ENCODE assay signal across 8 cellular contexts in genomic region chr1:44675186-44675585, GRCh38. TPM values are rescaled to one million over a fixed set of nuclear protein-coding genes. Genes with fewer than 3 reads are reported as not detected.
DNase-seq lines count a peak whose midpoint lies in the region; ATAC-seq and TF ChIP-seq lines count a peak whose summit lies in the region.

No MANE protein-coding gene starts in this region.

- H3K27ac Mint-ChIP-seq in T-helper 1 cell treated with Interleukin-12 subunit alpha and Interleukin-12 subunit beta and Interleukin-4 antibody, amounts not matched to agents 30 μg/mL and 1 μg/mL, for 36 hours, result peak overlapping the region; percentile 91
- H3K27ac Mint-ChIP-seq in activated naive CD8-positive, alpha-beta T cell, result no peak overlapping the region

- no peaks in the 10 kb centered on the region for H3K27me3 Mint-ChIP-seq in T-helper 1 cell treated with Interleukin-12 subunit alpha and Interleukin-12 subunit beta and Interleukin-4 antibody, amounts not matched to agents 30 μg/mL and 1 μg/mL, for 36 hours (ENCODE audit: low read depth)
- H3K27me3 Mint-ChIP-seq in activated naive CD8-positive, alpha-beta T cell, result no peaks in the 10 kb centered on the region

- H3K9ac ChIP-seq in liver (ENCODE audit: low read depth in 1 of 2, low read length in 2 of 2) (peak overlapping the region in 1 of 2 donors; percentile 71), subcutaneous abdominal adipose tissue (ENCODE audit: low read length in 5 of 5) (peak overlapping the region in 3 of 5 donors; percentile 45 to 58 (median 48))

- H3K27me3 ChIP-seq in liver (ENCODE audit: control insufficient read depth in 4 of 4, insufficient read depth in 4 of 4, low read length in 3 of 4), result no peaks in the 10 kb centered on the region
- no peaks in the 10 kb centered on the region for H3K27me3 ChIP-seq in subcutaneous abdominal adipose tissue (ENCODE audit: control insufficient read depth in 5 of 5, insufficient read depth in 4 of 5, low read length in 5 of 5)

- no peak overlapping the region for H3K4me3 Mint-ChIP-seq in T-helper 1 cell treated with Interleukin-12 subunit alpha and Interleukin-12 subunit beta and Interleukin-4 antibody, amounts not matched to agents 30 μg/mL and 1 μg/mL, for 36 hours
- H3K4me3 Mint-ChIP-seq in activated naive CD8-positive, alpha-beta T cell, result peak overlapping the region; percentile 86

- peaks cover 9 to 69% (median 56%) of the 10 kb centered on the region in 4 donors for H3K4me1 ChIP-seq in liver (ENCODE audit: control insufficient read depth in 4 of 4, insufficient read depth in 4 of 4, low read length in 3 of 4)
- H3K4me1 ChIP-seq in subcutaneous abdominal adipose tissue (ENCODE audit: control insufficient read depth in 5 of 5, insufficient read depth in 5 of 5, low read length in 5 of 5), result peaks cover 22 to 75% (median 70%) of the 10 kb centered on the region in 5 donors

- TF ChIP-seq RAD21 in liver (IDR thresholded peaks at IDR 0.05), result no peak

- no peak for TF ChIP-seq CTCF in liver (IDR thresholded peaks at IDR 0.05; ENCODE audit: low read depth, low read length, missing input control)

- H3K9me3 ChIP-seq in liver (ENCODE audit: control insufficient read depth in 4 of 4, low read length in 3 of 4) (no peaks in the 10 kb centered on the region), subcutaneous abdominal adipose tissue (ENCODE audit: control insufficient read depth in 5 of 5, low read length in 5 of 5) (no peaks in the 10 kb centered on the region)

- no peak for ATAC-seq in GM21360 (IDR thresholded peaks at IDR 0.05; ENCODE audit: unreplicated experiment)

- 81% methylated on average over 7 of the region's 7 CpGs for WGBS in liver

- H3K4me1 Mint-ChIP-seq in T-helper 1 cell treated with Interleukin-12 subunit alpha and Interleukin-12 subunit beta and Interleukin-4 antibody, amounts not matched to agents 30 μg/mL and 1 μg/mL, for 36 hours (ENCODE audit: low read depth), result peaks cover 25% of the 10 kb centered on the region
- peaks cover 24% of the 10 kb centered on the region for H3K4me1 Mint-ChIP-seq in activated naive CD8-positive, alpha-beta T cell (ENCODE audit: low read depth)

- no peaks in the 10 kb centered on the region for H3K36me3 Mint-ChIP-seq in T-helper 1 cell treated with Interleukin-12 subunit alpha and Interleukin-12 subunit beta and Interleukin-4 antibody, amounts not matched to agents 30 μg/mL and 1 μg/mL, for 36 hours (ENCODE audit: low read depth)
- no peaks in the 10 kb centered on the region for H3K36me3 Mint-ChIP-seq in activated naive CD8-positive, alpha-beta T cell

- DNase-seq in T-helper 1 cell, result no peak
- no peak for DNase-seq in caudate nucleus (lab: John Stamatoyannopoulos, UW)
- DNase-seq in epidermal melanocyte (ENCODE audit: insufficient read length, low spot score), result no peak

- H3K36me3 ChIP-seq in liver (ENCODE audit: control insufficient read depth in 4 of 4, insufficient read depth in 3 of 4, low read depth in 1 of 4, low read length in 3 of 4) (no peaks in the 10 kb centered on the region), subcutaneous abdominal adipose tissue (ENCODE audit: control insufficient read depth in 5 of 5, insufficient read depth in 5 of 5, low read length in 5 of 5) (no peaks in the 10 kb centered on the region)

- H3K27ac ChIP-seq in liver (ENCODE audit: low read depth in 1 of 2, low read length in 2 of 2) (peak overlapping the region; percentile 97 to 99), subcutaneous abdominal adipose tissue (ENCODE audit: low read depth, low read length) (peak overlapping the region; percentile 94), caudate nucleus (ENCODE audit: low read depth, low read length) (no peak overlapping the region)

- H3K9me3 Mint-ChIP-seq in T-helper 1 cell treated with Interleukin-12 subunit alpha and Interleukin-12 subunit beta and Interleukin-4 antibody, amounts not matched to agents 30 μg/mL and 1 μg/mL, for 36 hours, result no peaks in the 10 kb centered on the region
- H3K9me3 Mint-ChIP-seq in activated naive CD8-positive, alpha-beta T cell (ENCODE audit: low read depth), result no peaks in the 10 kb centered on the region

- peak overlapping the region; percentile 46 to 71 (median 51) for H3K4me3 ChIP-seq in liver (ENCODE audit: low read depth in 1 of 3, low read length in 3 of 3)
- peak overlapping the region; percentile 62 to 89 (median 80) for H3K4me3 ChIP-seq in subcutaneous abdominal adipose tissue (ENCODE audit: low read depth in 1 of 5, low read length in 5 of 5)

TF ChIP-seq in liver, 16 proteins besides CTCF, POLR2A, EP300 and RAD21:
- TF ChIP-seq ATF3 (IDR thresholded peaks at IDR 0.05) (no peak), MAX (IDR thresholded peaks at IDR 0.05) (no peak), EGR1 (IDR thresholded peaks at IDR 0.05; ENCODE audit: low read depth in 2 of 2) (no peak), HNF4A (conservative IDR thresholded peaks at IDR 0.05) (no peak)

RNA-seq across cellular contexts. Expression of gene ARMH1, which starts 0.7 kb away (rescaled TPM):
- total RNA-seq in liver, result 10 to 100 TPM in 1 of 2 donors, 1 to 10 TPM in 1; 3.0 to 20.3 TPM
- polyA plus RNA-seq in liver, result 1 to 10 TPM; 2.2 to 8.0 TPM

RNA-seq across cellular contexts. Expression of gene TMEM53, which starts 0.9 kb away (rescaled TPM):
- 10 to 100 TPM in 1 of 2 donors, 1 to 10 TPM in 1; 9.9 to 23.6 TPM for total RNA-seq in liver
- polyA plus RNA-seq in liver, result 10 to 100 TPM; 35.2 to 89.2 TPM

RNA-seq across cellular contexts. Expression of gene RNU5D-1, which starts 55.8 kb away (rescaled TPM):
- total RNA-seq in liver, result not detected
- polyA plus RNA-seq in liver, result not detected
